In the genomic region with DNA sequence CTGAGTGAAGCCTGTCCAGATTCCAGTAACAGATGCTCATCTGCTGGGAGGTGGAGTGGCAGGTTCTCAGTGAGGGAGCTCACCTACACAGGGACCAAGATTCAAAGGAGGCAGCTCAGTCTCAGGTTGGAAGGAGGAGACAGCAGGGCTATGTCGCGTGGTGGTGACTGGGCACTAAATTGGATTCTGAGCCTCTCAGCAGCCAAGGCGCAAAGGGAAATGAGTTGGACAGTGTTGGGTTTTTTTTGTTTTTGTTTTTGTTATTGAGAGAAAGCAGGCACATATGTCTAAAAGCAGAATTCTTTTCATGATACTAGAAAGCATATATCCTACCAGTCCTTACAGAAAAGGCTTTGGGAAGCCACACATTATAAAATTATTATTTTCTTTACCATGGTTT, we compare ENCODE assay signal across 10 cellular contexts. TPM values are rescaled to one million over a fixed set of nuclear protein-coding genes. Genes with fewer than 3 reads are reported as not detected.
A peak's percentile ranks its signal among the peaks of the same experiment; 100 is the strongest.
DNase-seq lines count a peak whose midpoint lies in the region; ATAC-seq and TF ChIP-seq lines count a peak whose summit lies in the region.
"Had no signal": no experiment of that assay in that cellular context is flagged by ENCODE, and none has a peak within 500 bp of the region (broad histone marks: within the 10 kb centered on the region; RNA-seq: fewer than 3 reads in every experiment).

No MANE protein-coding gene starts in this region.

- peaks cover 0 to 5% of the 10 kb centered on the region in 2 experiments; a peak in 1 of 4 replicates for H3K9me3 ChIP-seq in HCT116 (ENCODE audit: control insufficient read depth in 1 of 2, insufficient read depth in 1 of 2, low read depth in 1 of 2, low read length in 2 of 2)
- H3K9me3 ChIP-seq in ascending aorta, result no peaks in the 10 kb centered on the region
- H3K9me3 ChIP-seq in mesenchymal stem cell (ENCODE audit: control insufficient read depth, low read length), result no peaks in the 10 kb centered on the region

- H4K20me1 ChIP-seq in HCT116 (ENCODE audit: insufficient read depth), result no peaks in the 10 kb centered on the region

- TF ChIP-seq POLR2A in HCT116 (IDR thresholded peaks at IDR 0.05; ENCODE audit: borderline replicate concordance, extremely low read depth, insufficient read depth, insufficient read length), result no peak

- H3K4me1 ChIP-seq in HCT116 (ENCODE audit: control insufficient read depth in 1 of 2, insufficient read depth in 2 of 2, low read length in 2 of 2) (peaks cover 8 to 20% of the 10 kb centered on the region in 2 experiments), ascending aorta (peaks cover 21 to 48% of the 10 kb centered on the region in 2 donors), mesenchymal stem cell (ENCODE audit: control insufficient read depth, insufficient read depth, low read depth, low read length) (peaks cover 21% of the 10 kb centered on the region)
- H3K4me1 ChIP-seq: parathyroid adenoma had no signal

- H3K4me2 ChIP-seq in HCT116 (ENCODE audit: low read length), result peak overlapping the region; percentile 74; the same call in 1 of the 2 replicates
- H3K4me2 ChIP-seq in mesenchymal stem cell (ENCODE audit: low read length, poor library complexity, severe bottlenecking), result no peak overlapping the region

- peak overlapping the region; percentile 64 to 81 for H3K4ac ChIP-seq in mesenchymal stem cell (ENCODE audit: low read depth in 1 of 2, low read length in 2 of 2)

- CTCF ChIA-PET in HCT116 (lab: Charles Lee), result interaction anchor here (1.2 kb wide), 1 partner anchor 11 kb away, joined by 6 read pairs; no protein-coding TSS in a partner anchor

- H2BK120ac ChIP-seq in mesenchymal stem cell (ENCODE audit: low read depth, low read length), result peak overlapping the region; percentile 92

- no peak overlapping the region for H3K4me3 ChIP-seq in HCT116 (replicated peaks in 1 of 2; ENCODE audit: low read depth in 1 of 2, low read length in 2 of 2)
- H3K4me3 ChIP-seq in ascending aorta, result no peak overlapping the region
- H3K4me3 ChIP-seq in mesenchymal stem cell (ENCODE audit: insufficient read depth in 1 of 2, low read depth in 1 of 2, low read length in 2 of 2), result no peak overlapping the region

- TF ChIP-seq RAD21 in HCT116 (IDR thresholded peaks at IDR 0.05; ENCODE audit: low read depth), result no peak

- intact Hi-C loops in HCT116 (cut with micrococcal nuclease), result no loop called here
- intact Hi-C loops in ascending aorta (cut with DNase I), result loop anchor here (10.0 kb wide), 3 partner anchors 172 to 932 kb away; a partner anchor contains a TSS

- H2BK15ac ChIP-seq in mesenchymal stem cell (ENCODE audit: low read depth, poor library complexity, severe bottlenecking), result peak overlapping the region; percentile 33

- H3K14ac ChIP-seq in mesenchymal stem cell (ENCODE audit: low read length in 2 of 2), result peak overlapping the region in 1 of 2 experiments; percentile 82

- H3K27ac ChIP-seq in HCT116 (ENCODE audit: low read depth, low read length) (no peak overlapping the region), ascending aorta (peak overlapping the region; percentile 87 to 91), mesenchymal stem cell (ENCODE audit: low read length, poor library complexity, severe bottlenecking) (no peak overlapping the region)
- H3K27ac ChIP-seq: parathyroid adenoma had no signal

- no peak for TF ChIP-seq CTCF in HCT116 (IDR thresholded peaks at IDR 0.05 in 2 of 3, conservative IDR thresholded peaks at IDR 0.05 in 1 of 3; ENCODE audit: borderline replicate concordance in 1 of 3, insufficient read depth in 1 of 3, low read depth in 2 of 3, low read length in 2 of 3)
- no peak for TF ChIP-seq CTCF in ascending aorta (IDR thresholded peaks at IDR 0.05)

- H4K91ac ChIP-seq in mesenchymal stem cell (ENCODE audit: low read length), result peak overlapping the region; percentile 98

- H2AK5ac ChIP-seq in mesenchymal stem cell (ENCODE audit: low read length, severe bottlenecking), result peak overlapping the region; percentile 93

- H2AFZ ChIP-seq in HCT116 (ENCODE audit: low read depth, low read length, poor library complexity, severe bottlenecking) (peak overlapping the region; percentile 92), mesenchymal stem cell (ENCODE audit: low read depth, low read length) (peak overlapping the region; percentile 83)
- H2AFZ ChIP-seq: parathyroid adenoma had no signal

- POLR2A ChIA-PET in HCT116 (lab: Charles Lee), result interaction anchor here (0.8 kb wide), 1 partner anchor 10 kb away, joined by 3 read pairs; no protein-coding TSS in a partner anchor

- WGBS in mesenchymal stem cell, result 20% methylated on average over 2 of the region's 3 CpGs

- RAD21 ChIA-PET in HCT116 (lab: Charles Lee; ENCODE audit: low non-redundant PET in 1 of 2, low total read pairs in 2 of 2, uncharacterized antibody in 2 of 2, unreplicated experiment in 2 of 2), result interaction anchor here in 1 of 2 experiments (0.6 kb wide), 1 partner anchor 317 kb away, joined by 5 read pairs; no protein-coding TSS in a partner anchor

- H3K36me3 ChIP-seq in HCT116 (ENCODE audit: control insufficient read depth in 1 of 2, insufficient read depth in 2 of 2, low read length in 2 of 2) (no peaks in the 10 kb centered on the region), ascending aorta (no peaks in the 10 kb centered on the region), mesenchymal stem cell (ENCODE audit: control insufficient read depth in 1 of 2, insufficient read depth in 2 of 2, low read depth in 1 of 2, low read length in 2 of 2) (no peaks in the 10 kb centered on the region)

- peak overlapping the region; percentile 99 to 100 for H2BK12ac ChIP-seq in mesenchymal stem cell (ENCODE audit: low read length in 2 of 2)

- H3K27me3 ChIP-seq in HCT116 (ENCODE audit: insufficient read depth, low read length) (peaks cover 7% of the 10 kb centered on the region; the same call in 1 of the 2 replicates), ascending aorta (no peaks in the 10 kb centered on the region), mesenchymal stem cell (ENCODE audit: control insufficient read depth in 1 of 2, insufficient read depth in 1 of 2, low read length in 2 of 2) (peaks cover 0 to 6% of the 10 kb centered on the region in 2 experiments)

- peak overlapping the region; percentile 13; the same call in 1 of the 2 replicates for H3K9ac ChIP-seq in HCT116 (ENCODE audit: low read length)
- H3K9ac ChIP-seq in mesenchymal stem cell (ENCODE audit: low read length), result peak overlapping the region; percentile 82
- H3K9ac ChIP-seq: parathyroid adenoma had no signal

- no peaks in the 10 kb centered on the region for H3K9me2 ChIP-seq in HCT116 (ENCODE audit: insufficient read depth)

- peak overlapping the region; percentile 90 for H4K8ac ChIP-seq in mesenchymal stem cell (ENCODE audit: low read length)

- no TSS peak for BruUV-seq in HCT116 (replicated peaks; lab: Mats Ljungman, UMichigan)

- H3K23ac ChIP-seq in mesenchymal stem cell (ENCODE audit: low read length in 2 of 2), result no peak overlapping the region

- DNase-seq in A172 (ENCODE audit: low spot score), result peak; percentile 25
- DNase-seq in HCT116 (ENCODE audit: low read depth, low spot score), result no peak
- DNase-seq in ascending aorta (ENCODE audit: low spot score in 2 of 2), result no peak
- DNase-seq in mesenchymal stem cell, result peak; percentile 65
- DNase-seq in activated CD4-positive, alpha-beta T cell treated with anti-CD3 and anti-CD28 coated beads, Interleukin-2, amount 50 U/mL, for 1 hour, result no peak
- no peak for DNase-seq in SIG-M5 (lab: John Stamatoyannopoulos, UW)
- no peak for DNase-seq in SW 1271 (lab: John Stamatoyannopoulos, UW)
- DNase-seq: central memory CD4-positive, alpha-beta T cell had no signal

- no peak overlapping the region for H2BK5ac ChIP-seq in mesenchymal stem cell (ENCODE audit: low read depth, low read length, poor library complexity, severe bottlenecking)

- no peak for ATAC-seq in HCT116
- no peak for ATAC-seq in GM21717 (IDR thresholded peaks at IDR 0.05; ENCODE audit: unreplicated experiment)

- H3K79me1 ChIP-seq in mesenchymal stem cell (replicated peaks; ENCODE audit: low read length, poor library complexity, severe bottlenecking), result no peaks in the 10 kb centered on the region

- peak overlapping the region; percentile 89 to 92 for H3K18ac ChIP-seq in mesenchymal stem cell (ENCODE audit: low read depth in 1 of 2, low read length in 2 of 2)

- no peaks in the 10 kb centered on the region for H3K79me2 ChIP-seq in HCT116 (ENCODE audit: insufficient read depth, low read length)
- H3K79me2 ChIP-seq: parathyroid adenoma had no signal

TF ChIP-seq in HCT116, 20 proteins besides CTCF, POLR2A, EP300 and RAD21 (continues in another document):
- TF ChIP-seq, protein P1, sequence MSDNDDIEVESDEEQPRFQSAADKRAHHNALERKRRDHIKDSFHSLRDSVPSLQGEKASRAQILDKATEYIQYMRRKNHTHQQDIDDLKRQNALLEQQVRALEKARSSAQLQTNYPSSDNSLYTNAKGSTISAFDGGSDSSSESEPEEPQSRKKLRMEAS (IDR thresholded peaks at IDR 0.05), result no peak
- TF ChIP-seq, protein P2, sequence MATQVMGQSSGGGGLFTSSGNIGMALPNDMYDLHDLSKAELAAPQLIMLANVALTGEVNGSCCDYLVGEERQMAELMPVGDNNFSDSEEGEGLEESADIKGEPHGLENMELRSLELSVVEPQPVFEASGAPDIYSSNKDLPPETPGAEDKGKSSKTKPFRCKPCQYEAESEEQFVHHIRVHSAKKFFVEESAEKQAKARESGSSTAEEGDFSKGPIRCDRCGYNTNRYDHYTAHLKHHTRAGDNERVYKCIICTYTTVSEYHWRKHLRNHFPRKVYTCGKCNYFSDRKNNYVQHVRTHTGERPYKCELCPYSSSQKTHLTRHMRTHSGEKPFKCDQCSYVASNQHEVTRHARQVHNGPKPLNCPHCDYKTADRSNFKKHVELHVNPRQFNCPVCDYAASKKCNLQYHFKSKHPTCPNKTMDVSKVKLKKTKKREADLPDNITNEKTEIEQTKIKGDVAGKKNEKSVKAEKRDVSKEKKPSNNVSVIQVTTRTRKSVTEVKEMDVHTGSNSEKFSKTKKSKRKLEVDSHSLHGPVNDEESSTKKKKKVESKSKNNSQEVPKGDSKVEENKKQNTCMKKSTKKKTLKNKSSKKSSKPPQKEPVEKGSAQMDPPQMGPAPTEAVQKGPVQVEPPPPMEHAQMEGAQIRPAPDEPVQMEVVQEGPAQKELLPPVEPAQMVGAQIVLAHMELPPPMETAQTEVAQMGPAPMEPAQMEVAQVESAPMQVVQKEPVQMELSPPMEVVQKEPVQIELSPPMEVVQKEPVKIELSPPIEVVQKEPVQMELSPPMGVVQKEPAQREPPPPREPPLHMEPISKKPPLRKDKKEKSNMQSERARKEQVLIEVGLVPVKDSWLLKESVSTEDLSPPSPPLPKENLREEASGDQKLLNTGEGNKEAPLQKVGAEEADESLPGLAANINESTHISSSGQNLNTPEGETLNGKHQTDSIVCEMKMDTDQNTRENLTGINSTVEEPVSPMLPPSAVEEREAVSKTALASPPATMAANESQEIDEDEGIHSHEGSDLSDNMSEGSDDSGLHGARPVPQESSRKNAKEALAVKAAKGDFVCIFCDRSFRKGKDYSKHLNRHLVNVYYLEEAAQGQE (IDR thresholded peaks at IDR 0.05; ENCODE audit: low read depth), result no peak
- no peak for TF ChIP-seq CEBPB (IDR thresholded peaks at IDR 0.05; ENCODE audit: low read depth)

RNA-seq across cellular contexts. Expression of a gene that starts 26.2 kb away (rescaled TPM):
- not detected in 2 replicates for total RNA-seq in A172 (2014; rRNA removed; shearing (Covaris generic))
- total RNA-seq in HCT116 (2021; ENCODE audit: unreplicated experiment), result not detected
- not detected in 2 replicates for polyA plus RNA-seq in HCT116 (2012)
- not detected for total RNA-seq in ascending aorta
- 0.07 TPM for polyA plus RNA-seq in mesenchymal stem cell (2013, experiment 1 of 2)
- polyA plus RNA-seq in mesenchymal stem cell (2013, experiment 2 of 2), result 0.07 TPM

Comparison
In these comparisons a context has a peak if more than half of its experiments do, and no peak if none do; other contexts are left out.
1. DNase-seq: peak in A172 (single experiment) and mesenchymal stem cell (single experiment); none in HCT116 (single experiment), ascending aorta (0 of 2), activated CD4-positive, alpha-beta T cell treated with anti-CD3 and anti-CD28 coated beads, Interleukin-2, amount 50 U/mL, for 1 hour (single experiment), SIG-M5 (single experiment) and SW 1271 (0 of 2).
2. H3K27ac ChIP-seq: peak in ascending aorta (2 of 2); none in HCT116 (single experiment) and mesenchymal stem cell (single experiment).